ENCODE assay signal across 10 cellular contexts in genomic region chr3:129686941-129687340, GRCh38.
DNase-seq lines count a peak whose midpoint lies in the region; ATAC-seq and TF ChIP-seq lines count a peak whose summit lies in the region.
"Had no signal": no experiment of that assay in that cellular context is flagged by ENCODE, and none has a peak within 500 bp of the region (broad histone marks: within the 10 kb centered on the region; RNA-seq: fewer than 3 reads in every experiment).

No MANE protein-coding gene starts in this region.

- no peaks in the 10 kb centered on the region for H3K9me3 ChIP-seq in HUES48 (ENCODE audit: control insufficient read depth, insufficient read depth, low read length)

- H3K27me3 Mint-ChIP-seq in progenitor cell of endocrine pancreas: no peaks in the 10 kb centered on the region
- no peaks in the 10 kb centered on the region for H3K27me3 Mint-ChIP-seq in activated naive CD8-positive, alpha-beta T cell treated with anti-CD3 and anti-CD28 coated beads for 36 hours
- no peaks in the 10 kb centered on the region; the same call in 1 of the 2 replicates for H3K27me3 Mint-ChIP-seq in HFFc6 (ENCODE audit: insufficient read depth)

- H3K4me3 Mint-ChIP-seq in progenitor cell of endocrine pancreas (ENCODE audit: low read depth): no peak overlapping the region
- H3K4me3 Mint-ChIP-seq in activated naive CD8-positive, alpha-beta T cell treated with anti-CD3 and anti-CD28 coated beads for 36 hours: no peak overlapping the region
- no peak overlapping the region for H3K4me3 Mint-ChIP-seq in HFFc6

- peaks cover 60% of the 10 kb centered on the region for H3K4me1 ChIP-seq in HUES48 (ENCODE audit: control insufficient read depth, insufficient read depth, low read length)

- no peaks in the 10 kb centered on the region for H3K27me3 ChIP-seq in HUES48 (ENCODE audit: control insufficient read depth, insufficient read depth, low read length)

- no peaks in the 10 kb centered on the region for H3K36me3 ChIP-seq in HUES48 (ENCODE audit: control insufficient read depth, insufficient read depth, low read length)

- H3K9ac ChIP-seq in HUES48 (ENCODE audit: low read depth, low read length): no peak overlapping the region; the same call in 1 of the 2 replicates

- ATAC-seq in GM19397 (IDR thresholded peaks at IDR 0.05; ENCODE audit: unreplicated experiment): no peak
- ATAC-seq: activated naive CD4-positive, alpha-beta T cell treated with anti-CD3 and anti-CD28 coated beads, Interleukin-2, amount 50 U/mL, for 72 hours had no signal

- H3K9me3 Mint-ChIP-seq in progenitor cell of endocrine pancreas (ENCODE audit: low read depth) (no peaks in the 10 kb centered on the region), HFFc6 (no peaks in the 10 kb centered on the region)
- H3K9me3 Mint-ChIP-seq in activated naive CD8-positive, alpha-beta T cell treated with anti-CD3 and anti-CD28 coated beads for 36 hours: no peaks in the 10 kb centered on the region
- H3K9me3 Mint-ChIP-seq: activated naive CD4-positive, alpha-beta T cell treated with anti-CD3 and anti-CD28 coated beads, Interleukin-2, amount 50 U/mL, for 72 hours had no signal

- H3K36me3 Mint-ChIP-seq in progenitor cell of endocrine pancreas (ENCODE audit: insufficient read depth): no peaks in the 10 kb centered on the region
- H3K36me3 Mint-ChIP-seq in activated naive CD8-positive, alpha-beta T cell treated with anti-CD3 and anti-CD28 coated beads for 36 hours: no peaks in the 10 kb centered on the region
- no peaks in the 10 kb centered on the region for H3K36me3 Mint-ChIP-seq in HFFc6 (ENCODE audit: low read depth)
- H3K36me3 Mint-ChIP-seq: activated naive CD4-positive, alpha-beta T cell treated with anti-CD3 and anti-CD28 coated beads, Interleukin-2, amount 50 U/mL, for 72 hours had no signal

- H3K4me3 ChIP-seq in HUES48 (ENCODE audit: low read depth, low read length): peak overlapping the region; percentile 59

- peaks cover 56% of the 10 kb centered on the region for H3K4me1 Mint-ChIP-seq in progenitor cell of endocrine pancreas (ENCODE audit: low read depth)
- H3K4me1 Mint-ChIP-seq in activated naive CD8-positive, alpha-beta T cell treated with anti-CD3 and anti-CD28 coated beads for 36 hours: peaks cover 8% of the 10 kb centered on the region
- peaks cover 21% of the 10 kb centered on the region for H3K4me1 Mint-ChIP-seq in HFFc6 (ENCODE audit: low read depth)

- peak overlapping the region; percentile 37 for H3K27ac ChIP-seq in HUES48 (ENCODE audit: low read depth, low read length)

- no peak for TF ChIP-seq CTCF in progenitor cell of endocrine pancreas (IDR thresholded peaks at IDR 0.05; ENCODE audit: unreplicated experiment)
- no peak for TF ChIP-seq CTCF in HFFc6 (IDR thresholded peaks at IDR 0.05)

- peak; percentile 72 for DNase-seq in NCI-H69 (lab: John Stamatoyannopoulos, UW)
- DNase-seq in globus pallidus (ENCODE audit: low spot score): peak; percentile 66
- no peak for DNase-seq in progenitor cell of endocrine pancreas (ENCODE audit: low spot score, unreplicated experiment)
- no peak for DNase-seq in activated CD8-positive, alpha-beta memory T cell treated with anti-CD3 and anti-CD28 coated beads, Interleukin-2, amount 50 U/mL, for 4 hours
- DNase-seq in activated naive CD8-positive, alpha-beta T cell treated with anti-CD3 and anti-CD28 coated beads for 36 hours: no peak
- no peak for DNase-seq in HFFc6
- DNase-seq: NCI-H1048 had no signal

- H3K27ac Mint-ChIP-seq in progenitor cell of endocrine pancreas (peak overlapping the region; percentile 39), HFFc6 (no peak overlapping the region)
- H3K27ac Mint-ChIP-seq in activated naive CD8-positive, alpha-beta T cell treated with anti-CD3 and anti-CD28 coated beads for 36 hours: no peak overlapping the region

Comparison
In these comparisons a context has a peak if more than half of its experiments do, and no peak if none do; other contexts are left out.
1. DNase-seq: peak in NCI-H69 (single experiment) and globus pallidus (single experiment); none in progenitor cell of endocrine pancreas (single experiment), activated CD8-positive, alpha-beta memory T cell treated with anti-CD3 and anti-CD28 coated beads, Interleukin-2, amount 50 U/mL, for 4 hours (single experiment), activated naive CD8-positive, alpha-beta T cell treated with anti-CD3 and anti-CD28 coated beads for 36 hours (single experiment) and HFFc6 (single experiment).